8 cellular contexts compared by ENCODE assay signal in genomic region chr3:56557815-56558170, GRCh38. TPM values are rescaled to one million over a fixed set of nuclear protein-coding genes. Genes with fewer than 3 reads are reported as not detected.
DNase-seq lines count a peak whose midpoint lies in the region; ATAC-seq, FAIRE-seq and TF ChIP-seq lines count a peak whose summit lies in the region.

No MANE protein-coding gene starts in this region.

- no peaks in the 10 kb centered on the region for H4K20me1 ChIP-seq in keratinocyte (ENCODE audit: control insufficient read depth, extremely low read depth, insufficient read depth, low read length)

- DNase-seq in activated CD4-positive, alpha-beta memory T cell treated with anti-CD3 and anti-CD28 coated beads for 36 hours = no peak
- DNase-seq in keratinocyte (ENCODE audit: low read depth, low spot score) = no peak
- no peak for DNase-seq in stimulated activated CD4-positive, alpha-beta T cell treated with anti-CD3 and anti-CD28 coated beads, Interleukin-4, amount 100 ng/mL, for 24 hours

- intact Hi-C loops in activated CD4-positive, alpha-beta memory T cell treated with anti-CD3 and anti-CD28 coated beads for 36 hours (cut with micrococcal nuclease) = loop anchor here (1.0 to 5.0 kb wide), 5 partner anchors 35 to 430 kb away; partner anchors contain the start of gene ARHGEF3

- H3K4me3 ChIP-seq in ACC112 (ENCODE audit: low read depth, low read length) (peak overlapping the region; percentile 96), keratinocyte (ENCODE audit: control insufficient read depth in 2 of 3, extremely low read depth in 1 of 3, insufficient read depth in 2 of 3, low read depth in 1 of 3, low read length in 3 of 3) (peak overlapping the region; percentile 85 to 100 (median 100)), thymus (ENCODE audit: low read length) (peak overlapping the region; percentile 79)

- FAIRE-seq in keratinocyte (lab: Jason Lieb, UNC) = peak; percentile 60

- peaks cover 29% of the 10 kb centered on the region for H3K79me2 ChIP-seq in ACC112 (ENCODE audit: control insufficient read depth, insufficient read depth, low read length, unreplicated experiment)
- H3K79me2 ChIP-seq in keratinocyte (ENCODE audit: control insufficient read depth, insufficient read depth, low read length) = peaks cover 23% of the 10 kb centered on the region

- H3K4me1 Mint-ChIP-seq in activated CD4-positive, alpha-beta memory T cell treated with anti-CD3 and anti-CD28 coated beads for 36 hours (ENCODE audit: low read depth) = peaks cover 24% of the 10 kb centered on the region

- peak overlapping the region; percentile 99 for H3K4me2 ChIP-seq in keratinocyte (ENCODE audit: control insufficient read depth, extremely low read depth, insufficient read depth, low read depth, low read length)

- H3K27ac ChIP-seq in ACC112 (ENCODE audit: low read depth, low read length) (peak overlapping the region; percentile 81), keratinocyte (ENCODE audit: control insufficient read depth, insufficient read depth, low read length) (peak overlapping the region; percentile 99), thymus (ENCODE audit: low read depth) (no peak overlapping the region)

- H3K4me3 Mint-ChIP-seq in activated CD4-positive, alpha-beta memory T cell treated with anti-CD3 and anti-CD28 coated beads for 36 hours = peak overlapping the region; percentile 87

- ATAC-seq in GM21723 (IDR thresholded peaks at IDR 0.05; ENCODE audit: unreplicated experiment) (peak; percentile 25), GM19452 (IDR thresholded peaks at IDR 0.05; ENCODE audit: unreplicated experiment) (no peak), GM19351 (IDR thresholded peaks at IDR 0.05; ENCODE audit: unreplicated experiment) (no peak)

- H3K4me1 ChIP-seq in ACC112 (ENCODE audit: control insufficient read depth, insufficient read depth, low read length, unreplicated experiment) (peaks cover 10% of the 10 kb centered on the region), keratinocyte (ENCODE audit: control insufficient read depth, extremely low read depth, insufficient read depth, low read length) (peaks cover 6% of the 10 kb centered on the region), thymus (ENCODE audit: control insufficient read depth, insufficient read depth, low read length) (no peaks in the 10 kb centered on the region)

- H3K27me3 ChIP-seq in ACC112 (ENCODE audit: insufficient read depth, low read length) (peaks cover 25% of the 10 kb centered on the region), keratinocyte (ENCODE audit: control insufficient read depth, extremely low read depth, insufficient read depth, low read length) (no peaks in the 10 kb centered on the region), thymus (ENCODE audit: control insufficient read depth, insufficient read depth) (no peaks in the 10 kb centered on the region)

- peaks cover 18% of the 10 kb centered on the region for H3K36me3 Mint-ChIP-seq in activated CD4-positive, alpha-beta memory T cell treated with anti-CD3 and anti-CD28 coated beads for 36 hours

- H3K27me3 Mint-ChIP-seq in activated CD4-positive, alpha-beta memory T cell treated with anti-CD3 and anti-CD28 coated beads for 36 hours = no peaks in the 10 kb centered on the region

- no peak for TF ChIP-seq CTCF in keratinocyte (optimal IDR thresholded peaks at IDR 0.05 in 1 of 3, IDR thresholded peaks at IDR 0.05 in 1 of 3, conservative IDR thresholded peaks at IDR 0.05 in 1 of 3; ENCODE audit: extremely low read depth in 1 of 3, insufficient read depth in 2 of 3, low read length in 3 of 3)

- peaks cover 4% of the 10 kb centered on the region for H3K36me3 ChIP-seq in ACC112 (ENCODE audit: insufficient read depth, low read length)
- H3K36me3 ChIP-seq in keratinocyte (ENCODE audit: control insufficient read depth in 2 of 2, extremely low read depth in 1 of 2, insufficient read depth in 2 of 2, low read length in 2 of 2) = no peaks in the 10 kb centered on the region
- no peaks in the 10 kb centered on the region for H3K36me3 ChIP-seq in thymus (ENCODE audit: control insufficient read depth, insufficient read depth)

- H2AFZ ChIP-seq in ACC112 (ENCODE audit: low read length, unreplicated experiment) (peak overlapping the region; percentile 100), keratinocyte (ENCODE audit: control insufficient read depth, low read length) (peak overlapping the region; percentile 100)

- no peaks in the 10 kb centered on the region for H3K9me3 Mint-ChIP-seq in activated CD4-positive, alpha-beta memory T cell treated with anti-CD3 and anti-CD28 coated beads for 36 hours

- H3K9me3 ChIP-seq in keratinocyte (ENCODE audit: control insufficient read depth, low read depth, low read length) (no peaks in the 10 kb centered on the region), thymus (ENCODE audit: control insufficient read depth) (no peaks in the 10 kb centered on the region)

- WGBS in thymus = 40% methylated on average over 7 of the region's 7 CpGs

- dilution Hi-C loops in keratinocyte (cut with MboI; ENCODE audit: extremely low pct_ligation_motif_present, low sequenced_read_pairs) = no loop called here

- CTCF ChIA-PET in activated CD4-positive, alpha-beta memory T cell treated with anti-CD3 and anti-CD28 coated beads for 36 hours (lab: Charles Lee) = interaction anchor here (0.9 to 1.2 kb wide), 2 partner anchors 9 to 89 kb away, joined by 3 to 6 read pairs; no protein-coding TSS in a partner anchor

- peak overlapping the region; percentile 92 for H3K27ac Mint-ChIP-seq in activated CD4-positive, alpha-beta memory T cell treated with anti-CD3 and anti-CD28 coated beads for 36 hours

- POLR2A ChIA-PET in activated CD4-positive, alpha-beta memory T cell treated with anti-CD3 and anti-CD28 coated beads for 36 hours (lab: Charles Lee) = no interaction called here

- no peaks in the 10 kb centered on the region for H3K9me1 ChIP-seq in keratinocyte (ENCODE audit: control insufficient read depth, extremely low read depth, insufficient read depth, low read length)

- H3K9ac ChIP-seq in keratinocyte (ENCODE audit: control insufficient read depth, extremely low read depth, insufficient read depth, low read length) = peak overlapping the region; percentile 99

RNA-seq across cellular contexts. Expression of gene CCDC66, which starts 0.8 kb away (rescaled TPM):
- total RNA-seq in activated CD4-positive, alpha-beta memory T cell treated with anti-CD3 and anti-CD28 coated beads for 36 hours = 10 to 100 TPM; 21.0 to 29.4 TPM
- polyA plus RNA-seq in keratinocyte = 5.1 to 11.3 TPM (median 8.0 TPM) in 3 replicates
- polyA plus RNA-seq in keratinocyte (2011; ENCODE audit: low read depth) = 23.5 TPM
- polyA plus RNA-seq in keratinocyte (2011; cell fraction: cytosol; rRNA removed) = 2.7 and 5.3 TPM in 2 replicates
- polyA plus RNA-seq in keratinocyte (2011; cell fraction: nucleus; rRNA removed) = 21.9 and 27.5 TPM in 2 replicates
- 5.3 and 7.2 TPM in 2 replicates for polyA plus RNA-seq in keratinocyte (2012; ENCODE audit: low replicate concordance)
- polyA minus RNA-seq in keratinocyte = 6.5 to 22.7 TPM (median 11.3 TPM) in 3 replicates
- 15.3 TPM for polyA minus RNA-seq in keratinocyte (2011; cell fraction: cytosol; rRNA and poly(A)+ RNA removed)
- polyA minus RNA-seq in keratinocyte (2011; cell fraction: nucleus; rRNA and poly(A)+ RNA removed) = 15.1 and 36.1 TPM in 2 replicates
- 27.9 TPM for polyA plus RNA-seq in thymus
